Comparison of ENCODE assay signal across 17 cellular contexts in the genomic region with DNA sequence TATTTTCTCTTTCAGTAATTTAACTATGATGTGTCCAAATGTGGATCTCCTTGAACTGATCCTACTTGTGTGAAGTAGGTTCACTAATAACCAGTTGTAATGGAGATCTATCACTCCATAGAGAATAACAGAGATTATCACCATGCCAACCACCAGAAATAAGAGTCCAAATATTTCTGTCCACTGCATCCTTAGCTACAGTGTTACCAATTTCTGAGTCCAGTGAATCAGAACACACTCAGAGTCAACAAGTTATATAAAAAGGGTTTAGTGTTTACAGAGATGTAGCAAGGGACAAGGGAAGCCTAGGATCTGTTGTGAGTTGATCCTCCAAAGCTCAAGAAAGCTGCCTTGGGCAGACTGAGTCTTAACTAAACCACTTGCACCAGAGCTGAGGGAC.
DNase-seq lines count a peak whose midpoint lies in the region; ATAC-seq and TF ChIP-seq lines count a peak whose summit lies in the region.
"Had no signal": no experiment of that assay in that cellular context is flagged by ENCODE, and none has a peak within 500 bp of the region (broad histone marks: within the 10 kb centered on the region; RNA-seq: fewer than 3 reads in every experiment).

No MANE protein-coding gene starts in this region.

- no peak overlapping the region for H3K27ac ChIP-seq in right cardiac atrium (ENCODE audit: low read length)
- H3K27ac ChIP-seq in neural progenitor cell: no peak overlapping the region
- H3K27ac ChIP-seq in testis: peak overlapping the region; percentile 57 to 74
- H3K27ac ChIP-seq: BLaER1 treated with 17β-estradiol and CSF1 and Interleukin-3, amounts not matched to agents 10 nM and 100 nM had no signal

- no peaks in the 10 kb centered on the region for H3K9me3 Mint-ChIP-seq in neural progenitor cell
- no peaks in the 10 kb centered on the region for H3K9me3 Mint-ChIP-seq in activated T-helper 1 cell treated with anti-CD3 and anti-CD28 coated beads, Interleukin-12 subunit alpha, Interleukin-12 subunit beta, Interleukin-2, Interleukin-4 antibody, amounts not matched to agents 30 ng/mL and 10 ng/mL and 1 ng/mL, durations not matched to agents 14 hours and 24 hours and 36 hours
- H3K9me3 Mint-ChIP-seq: GM23338 had no signal

- H4K20me1 ChIP-seq in neural progenitor cell (ENCODE audit: low read depth): no peaks in the 10 kb centered on the region
- H4K20me1 ChIP-seq: BLaER1 treated with 17β-estradiol and CSF1 and Interleukin-3, amounts not matched to agents 10 nM and 100 nM had no signal

- H3K4me3 Mint-ChIP-seq in neural progenitor cell: no peak overlapping the region
- no peak overlapping the region for H3K4me3 Mint-ChIP-seq in activated T-helper 1 cell treated with anti-CD3 and anti-CD28 coated beads, Interleukin-12 subunit alpha, Interleukin-12 subunit beta, Interleukin-2, Interleukin-4 antibody, amounts not matched to agents 30 ng/mL and 10 ng/mL and 1 ng/mL, durations not matched to agents 14 hours and 24 hours and 36 hours
- H3K4me3 Mint-ChIP-seq: B cell; CD8-positive, alpha-beta T cell; GM23338; HFFc6 had no signal

- no peaks in the 10 kb centered on the region for H3K79me2 ChIP-seq in neural progenitor cell (ENCODE audit: low read depth)

- no peak for TF ChIP-seq POLR2A in testis (IDR thresholded peaks at IDR 0.05)

- H3K27me3 ChIP-seq in right cardiac atrium (ENCODE audit: control insufficient read depth, insufficient read depth): no peaks in the 10 kb centered on the region
- H3K27me3 ChIP-seq in neural progenitor cell: no peaks in the 10 kb centered on the region
- H3K27me3 ChIP-seq in testis: no peaks in the 10 kb centered on the region
- H3K27me3 ChIP-seq: BLaER1 treated with 17β-estradiol and CSF1 and Interleukin-3, amounts not matched to agents 10 nM and 100 nM had no signal

- H3K4me1 ChIP-seq in right cardiac atrium (ENCODE audit: control insufficient read depth, insufficient read depth, low read length) (no peaks in the 10 kb centered on the region), neural progenitor cell (no peaks in the 10 kb centered on the region), testis (no peaks in the 10 kb centered on the region)
- H3K4me1 ChIP-seq: BLaER1 treated with 17β-estradiol and CSF1 and Interleukin-3, amounts not matched to agents 10 nM and 100 nM had no signal

- peak overlapping the region; percentile 3 for H2AFZ ChIP-seq in neural progenitor cell (replicated peaks)
- H2AFZ ChIP-seq: GM23338 had no signal

- peaks cover 5% of the 10 kb centered on the region for H3K4me1 Mint-ChIP-seq in neural progenitor cell
- H3K4me1 Mint-ChIP-seq in activated T-helper 1 cell treated with anti-CD3 and anti-CD28 coated beads, Interleukin-12 subunit alpha, Interleukin-12 subunit beta, Interleukin-2, Interleukin-4 antibody, amounts not matched to agents 30 ng/mL and 10 ng/mL and 1 ng/mL, durations not matched to agents 14 hours and 24 hours and 36 hours (ENCODE audit: low read depth): no peaks in the 10 kb centered on the region
- H3K4me1 Mint-ChIP-seq: B cell had no signal

- DNase-seq in NCI-H748 (lab: John Stamatoyannopoulos, UW; ENCODE audit: unreplicated experiment) (peak; percentile 14), NCI-H748 treated with DMSO at 0.1 percent for 48 hours (lab: John Stamatoyannopoulos, UW) (no peak), left ventricle myocardium superior (no peak), right cardiac atrium (no peak), neural progenitor cell (ENCODE audit: low spot score) (no peak), testis (peak; percentile 15)
- no peak for DNase-seq in activated T-helper 1 cell treated with anti-CD3 and anti-CD28 coated beads, Interleukin-12 subunit alpha, Interleukin-12 subunit beta, Interleukin-2, Interleukin-4 antibody, amounts not matched to agents 30 ng/mL and 10 ng/mL and 1 ng/mL, durations not matched to agents 14 hours and 24 hours and 36 hours (ENCODE audit: low spot score)
- DNase-seq: Calu3; CD8-positive, alpha-beta T cell; H7; HFFc6; IMR-90 had no signal

- no peak overlapping the region for H3K27ac Mint-ChIP-seq in neural progenitor cell
- no peak overlapping the region for H3K27ac Mint-ChIP-seq in activated T-helper 1 cell treated with anti-CD3 and anti-CD28 coated beads, Interleukin-12 subunit alpha, Interleukin-12 subunit beta, Interleukin-2, Interleukin-4 antibody, amounts not matched to agents 30 ng/mL and 10 ng/mL and 1 ng/mL, durations not matched to agents 14 hours and 24 hours and 36 hours
- H3K27ac Mint-ChIP-seq: B cell; CD8-positive, alpha-beta T cell; GM23338; HFFc6 had no signal

- ATAC-seq in left ventricle myocardium superior (peak; percentile 25), right cardiac atrium (no peak), GM21390 (IDR thresholded peaks at IDR 0.05; ENCODE audit: unreplicated experiment) (no peak)
- ATAC-seq: CD8-positive, alpha-beta T cell; GM23338; HCT116 had no signal

- TF ChIP-seq CTCF in neural progenitor cell (IDR thresholded peaks at IDR 0.05): no peak
- no peak for TF ChIP-seq CTCF in testis (IDR thresholded peaks at IDR 0.05)

- H3K9ac ChIP-seq in neural progenitor cell: no peak overlapping the region
- H3K9ac ChIP-seq: BLaER1 treated with 17β-estradiol and CSF1 and Interleukin-3, amounts not matched to agents 10 nM and 100 nM had no signal

- intact Hi-C loops in left ventricle myocardium superior (cut with micrococcal nuclease) (no loop called here), right cardiac atrium (cut with DNase I) (no loop called here), testis (cut with DNase I; ENCODE audit: low total_unique reads) (no loop called here)
- intact Hi-C loops in activated T-helper 1 cell treated with anti-CD3 and anti-CD28 coated beads, Interleukin-12 subunit alpha, Interleukin-12 subunit beta, Interleukin-2, Interleukin-4 antibody, amounts not matched to agents 30 ng/mL and 10 ng/mL and 1 ng/mL, durations not matched to agents 14 hours and 24 hours and 36 hours (cut with micrococcal nuclease): no loop called here

- H3K4me3 ChIP-seq in right cardiac atrium (ENCODE audit: low read length) (no peak overlapping the region), neural progenitor cell (no peak overlapping the region), testis (no peak overlapping the region)
- H3K4me3 ChIP-seq: BLaER1 treated with 17β-estradiol and CSF1 and Interleukin-3, amounts not matched to agents 10 nM and 100 nM; GM23338 had no signal

- H3K36me3 ChIP-seq in neural progenitor cell: no peaks in the 10 kb centered on the region
- no peaks in the 10 kb centered on the region for H3K36me3 ChIP-seq in testis (ENCODE audit: low read depth, missing control alignments)
- H3K36me3 ChIP-seq: BLaER1 treated with 17β-estradiol and CSF1 and Interleukin-3, amounts not matched to agents 10 nM and 100 nM had no signal

- no peaks in the 10 kb centered on the region for H3F3A ChIP-seq in neural progenitor cell (ENCODE audit: low read depth)

- H3K9me3 ChIP-seq in right cardiac atrium (ENCODE audit: control insufficient read depth, low read length): no peaks in the 10 kb centered on the region
- H3K9me3 ChIP-seq in neural progenitor cell (ENCODE audit: low read depth): no peaks in the 10 kb centered on the region
- H3K9me3 ChIP-seq in testis: no peaks in the 10 kb centered on the region
- H3K9me3 ChIP-seq: BLaER1 treated with 17β-estradiol and CSF1 and Interleukin-3, amounts not matched to agents 10 nM and 100 nM had no signal

- no peak overlapping the region for H3K4me2 ChIP-seq in neural progenitor cell
- H3K4me2 ChIP-seq: BLaER1 treated with 17β-estradiol and CSF1 and Interleukin-3, amounts not matched to agents 10 nM and 100 nM; GM23338 had no signal

- H3K27me3 Mint-ChIP-seq in neural progenitor cell (ENCODE audit: insufficient read depth, low read depth): no peaks in the 10 kb centered on the region
- H3K27me3 Mint-ChIP-seq in activated T-helper 1 cell treated with anti-CD3 and anti-CD28 coated beads, Interleukin-12 subunit alpha, Interleukin-12 subunit beta, Interleukin-2, Interleukin-4 antibody, amounts not matched to agents 30 ng/mL and 10 ng/mL and 1 ng/mL, durations not matched to agents 14 hours and 24 hours and 36 hours (ENCODE audit: insufficient read depth): no peaks in the 10 kb centered on the region
- H3K27me3 Mint-ChIP-seq: B cell had no signal

- no peaks in the 10 kb centered on the region for H3K36me3 Mint-ChIP-seq in neural progenitor cell
- no peaks in the 10 kb centered on the region for H3K36me3 Mint-ChIP-seq in activated T-helper 1 cell treated with anti-CD3 and anti-CD28 coated beads, Interleukin-12 subunit alpha, Interleukin-12 subunit beta, Interleukin-2, Interleukin-4 antibody, amounts not matched to agents 30 ng/mL and 10 ng/mL and 1 ng/mL, durations not matched to agents 14 hours and 24 hours and 36 hours (ENCODE audit: low read depth)
- H3K36me3 Mint-ChIP-seq: CD8-positive, alpha-beta T cell had no signal

Comparison
In these comparisons a context has a peak if more than half of its experiments do, and no peak if none do; other contexts are left out.
1. DNase-seq: peak in NCI-H748 (single experiment) and testis (single experiment); none in NCI-H748 treated with DMSO at 0.1 percent for 48 hours (single experiment), left ventricle myocardium superior (single experiment), right cardiac atrium (0 of 3), neural progenitor cell (single experiment) and activated T-helper 1 cell treated with anti-CD3 and anti-CD28 coated beads, Interleukin-12 subunit alpha, Interleukin-12 subunit beta, Interleukin-2, Interleukin-4 antibody, amounts not matched to agents 30 ng/mL and 10 ng/mL and 1 ng/mL, durations not matched to agents 14 hours and 24 hours and 36 hours (single experiment).
2. H3K27ac ChIP-seq: peak in testis (2 of 2); none in right cardiac atrium (single experiment) and neural progenitor cell (single experiment).